8 cellular contexts compared by ENCODE assay signal in genomic region chr4:151031831-151032605, GRCh38. TPM values are rescaled to one million over a fixed set of nuclear protein-coding genes. Genes with fewer than 3 reads are reported as not detected.
DNase-seq lines count a peak whose midpoint lies in the region; ATAC-seq and TF ChIP-seq lines count a peak whose summit lies in the region.

No MANE protein-coding gene starts in this region.

- DNase-seq in GF-D8 (lab: John Stamatoyannopoulos, UW) (peak; percentile 24), RKO (ENCODE audit: low spot score) (peak; percentile 88), erythroblast (lab: John Stamatoyannopoulos, UW) (peak; percentile 33 to 41), omental fat pad (ENCODE audit: low spot score) (no peak), activated gamma-delta T cell treated with Interleukin-2 at 50 U/mL for 16 hours (no peak), OCI-M2 (lab: John Stamatoyannopoulos, UW; ENCODE audit: unreplicated experiment) (no peak), ureter (ENCODE audit: low spot score) (no peak)

- TF ChIP-seq CTCF in omental fat pad (IDR thresholded peaks at IDR 0.05) = no peak

- ATAC-seq in GM21786 (IDR thresholded peaks at IDR 0.05; ENCODE audit: unreplicated experiment) (peak; percentile 52), omental fat pad (ENCODE audit: low FRiP score) (no peak)

- TF ChIP-seq POLR2A in erythroblast (IDR thresholded peaks at IDR 0.05; ENCODE audit: low read length) = no peak

RNA-seq across cellular contexts. Expression of gene LRBA, which starts 16.9 kb away (rescaled TPM):
- total RNA-seq in omental fat pad = 10 to 100 TPM; 28.0 to 51.5 (median 30.9) TPM
- total RNA-seq in ureter = 93.1 TPM

Comparison
In these comparisons a context has a peak if more than half of its experiments do, and no peak if none do; other contexts are left out.
1. DNase-seq: peak in GF-D8 (single experiment), RKO (single experiment) and erythroblast (2 of 2); none in omental fat pad (single experiment), activated gamma-delta T cell treated with Interleukin-2 at 50 U/mL for 16 hours (single experiment), OCI-M2 (single experiment) and ureter (single experiment).